ENCODE assay signal across 18 cellular contexts in the genomic region with DNA sequence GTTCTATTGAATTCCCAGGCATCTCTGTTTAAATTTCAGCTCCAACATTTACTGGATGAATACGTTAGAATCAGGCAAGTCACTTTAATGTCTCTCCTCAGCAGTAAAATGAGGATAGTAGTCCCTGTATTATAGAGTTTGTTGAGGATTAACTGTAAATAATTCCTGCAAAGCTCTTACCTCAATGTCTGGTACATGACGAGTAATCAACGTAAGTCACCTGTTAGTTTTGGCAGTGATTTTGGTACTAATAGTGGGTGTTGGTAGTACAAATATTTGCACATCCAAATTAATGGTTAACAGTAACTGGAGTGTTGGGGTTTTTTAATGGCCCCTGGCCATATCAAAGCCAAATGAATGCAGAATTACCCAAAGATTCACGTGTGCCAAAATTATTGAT.
"Had no signal": no experiment of that assay in that cellular context is flagged by ENCODE, and none has a peak within 500 bp of the region (broad histone marks: within the 10 kb centered on the region; RNA-seq: fewer than 3 reads in every experiment).

No MANE protein-coding gene starts in this region.

- H3K36me3 ChIP-seq: ascending aorta, ovary, uterus, WERI-Rb-1 had no signal

- H3K27me3 ChIP-seq: ascending aorta, ovary, uterus had no signal

- H3K27ac ChIP-seq: ascending aorta, ovary, uterus, WERI-Rb-1 had no signal

- H3K9me3 ChIP-seq: ovary, uterus had no signal

- DNase-seq: activated CD4-positive, alpha-beta T cell treated with anti-CD3 and anti-CD28 coated beads, Interleukin-2, amount 50 U/mL, for 48 hours; activated CD8-positive, alpha-beta memory T cell treated with anti-CD3 and anti-CD28 coated beads, Interleukin-2, amount 10 ng/mL, durations not matched to agents 7 days and 5 days; activated naive CD4-positive, alpha-beta T cell treated with anti-CD3 and anti-CD28 coated beads for 36 hours; activated naive CD8-positive, alpha-beta T cell treated with anti-CD3 and anti-CD28 coated beads, Interleukin-2, amount 50 U/mL, for 24 hours; activated T-cell treated with anti-CD3 and anti-CD28 coated beads, Interleukin-2, amount 50 U/mL, for 1 hour; dermis blood vessel endothelial cell; effector memory CD8-positive, alpha-beta T cell; head of caudate nucleus; kidney glomerular epithelial cell; midbrain; naive thymus-derived CD4-positive, alpha-beta T cell; ovary; stimulated activated CD4-positive, alpha-beta T cell treated with anti-CD3 and anti-CD28 coated beads, Interleukin-12 subunit alpha, Interleukin-12 subunit beta, amount 100 ng/mL, for 4 hours; stimulated activated CD4-positive, alpha-beta T cell treated with anti-CD3 and anti-CD28 coated beads, Interleukin-2, amount 100 ng/mL, for 24 hours; uterus; WERI-Rb-1 had no signal

- H3K4me1 ChIP-seq: uterus had no signal

- ATAC-seq: activated CD8-positive, alpha-beta memory T cell treated with anti-CD3 and anti-CD28 coated beads, Interleukin-2, amount 10 ng/mL, durations not matched to agents 7 days and 5 days; activated naive CD8-positive, alpha-beta T cell treated with anti-CD3 and anti-CD28 coated beads, Interleukin-2, amount 50 U/mL, for 24 hours; effector memory CD8-positive, alpha-beta T cell; naive thymus-derived CD4-positive, alpha-beta T cell had no signal

- H3K4me3 ChIP-seq: ascending aorta, lung, ovary, uterus had no signal
